Comparison of ENCODE assay signal across 13 cellular contexts in the genomic region with DNA sequence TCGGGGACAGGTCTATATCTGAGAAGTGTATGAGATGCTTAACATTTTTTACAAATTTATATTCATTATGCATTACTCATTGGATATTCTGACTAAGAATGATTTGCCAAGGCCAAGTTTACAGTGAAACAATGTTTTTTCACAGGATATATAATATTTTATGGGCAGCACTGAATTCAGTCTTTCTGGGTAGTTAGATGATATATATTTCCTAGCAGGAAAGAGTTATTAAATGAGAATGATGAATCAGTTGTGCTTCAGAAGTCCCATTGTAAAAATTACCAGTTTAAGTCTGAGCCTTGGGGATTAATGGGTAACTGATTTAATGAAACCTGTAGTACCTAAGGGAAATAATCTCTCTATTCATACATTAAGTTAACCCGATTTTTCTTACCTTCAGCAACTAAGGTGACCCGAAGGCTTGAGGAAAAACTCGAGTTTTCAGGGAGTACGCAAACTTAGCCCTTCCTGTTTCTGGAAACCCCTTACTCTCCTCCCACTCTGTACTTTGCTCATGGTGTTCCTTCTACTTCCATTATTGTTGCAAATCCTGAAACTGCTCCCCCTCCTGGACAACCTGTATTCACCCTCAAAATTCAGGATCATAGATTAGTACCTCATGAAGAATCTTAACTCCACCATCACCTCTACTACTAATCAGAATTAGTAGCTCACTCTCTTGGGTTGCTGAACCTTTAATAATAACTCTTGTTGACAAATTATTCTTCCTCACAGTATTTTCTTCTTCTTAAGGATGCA.
DNase-seq lines count a peak whose midpoint lies in the region; ATAC-seq and TF ChIP-seq lines count a peak whose summit lies in the region.
"Had no signal": no experiment of that assay in that cellular context is flagged by ENCODE, and none has a peak within 500 bp of the region (broad histone marks: within the 10 kb centered on the region; RNA-seq: fewer than 3 reads in every experiment).

No MANE protein-coding gene starts in this region.

- H4K20me1 ChIP-seq in OCI-LY1 (ENCODE audit: insufficient read depth, low read length), result no peaks in the 10 kb centered on the region

- H3F3A ChIP-seq in OCI-LY1 (ENCODE audit: insufficient read depth, low read length), result no peaks in the 10 kb centered on the region

- intact Hi-C loops in heart right ventricle (cut with DNase I) (no loop called here), left ventricle myocardium superior (cut with micrococcal nuclease) (no loop called here)
- intact Hi-C loops in CD4-positive, alpha-beta T cell (cut with DNase I, micrococcal nuclease), result loop anchor here in 1 of 2 experiments (5.0 to 10.0 kb wide), 2 partner anchors 195 to 268 kb away; a partner anchor contains a TSS

- no peak overlapping the region for H3K4me2 ChIP-seq in OCI-LY1 (ENCODE audit: low read length)

- CTCF ChIA-PET in CD4-positive, alpha-beta T cell (lab: Charles Lee), result no interaction called here

- H3K4me1 ChIP-seq in heart right ventricle, result peaks cover 0 to 41% (median 0%) of the 10 kb centered on the region in 9 donors
- no peaks in the 10 kb centered on the region for H3K4me1 ChIP-seq in OCI-LY1 (ENCODE audit: insufficient read depth, low read length, severe bottlenecking)

- no peak overlapping the region for H3K9ac ChIP-seq in OCI-LY1 (ENCODE audit: low read length)

- DNase-seq in heart right ventricle (no peak), left ventricle myocardium superior (no peak), fibroblast of peridontal ligament (ENCODE audit: extremely low read depth) (peak; percentile 31), COLO829 (ENCODE audit: low spot score) (no peak)
- DNase-seq in CD4-positive, alpha-beta T cell, result no peak
- DNase-seq: activated naive CD4-positive, alpha-beta T cell treated with anti-CD3 and anti-CD28 coated beads for 36 hours; DMS79 had no signal

- peaks cover 53% of the 10 kb centered on the region for H3K4me1 Mint-ChIP-seq in CD4-positive, alpha-beta T cell (ENCODE audit: low read depth)

- H3K79me2 ChIP-seq in OCI-LY1 (ENCODE audit: insufficient read depth, low read length), result no peaks in the 10 kb centered on the region

- peaks cover 88% of the 10 kb centered on the region for H3K36me3 Mint-ChIP-seq in CD4-positive, alpha-beta T cell (ENCODE audit: low read depth)
- H3K36me3 Mint-ChIP-seq: stimulated activated effector memory CD8-positive, alpha-beta T cell treated with anti-CD3 and anti-CD28 coated beads, Interleukin-12 subunit alpha, Interleukin-12 subunit beta, amount 100 ng/mL, for 72 hours had no signal

- no peak for ATAC-seq in heart right ventricle
- no peak for ATAC-seq in left ventricle myocardium superior
- no peak for ATAC-seq in CD4-positive, alpha-beta T cell (ENCODE audit: poor library complexity)
- ATAC-seq in HG02981 (IDR thresholded peaks at IDR 0.05; ENCODE audit: unreplicated experiment), result no peak
- ATAC-seq in HG02571 (IDR thresholded peaks at IDR 0.05; ENCODE audit: unreplicated experiment), result no peak
- ATAC-seq: stimulated activated effector memory CD8-positive, alpha-beta T cell treated with anti-CD3 and anti-CD28 coated beads, Interleukin-12 subunit alpha, Interleukin-12 subunit beta, amount 100 ng/mL, for 72 hours had no signal

- no peak overlapping the region for H3K27ac Mint-ChIP-seq in CD4-positive, alpha-beta T cell
- H3K27ac Mint-ChIP-seq: activated naive CD4-positive, alpha-beta T cell treated with anti-CD3 and anti-CD28 coated beads for 36 hours; IgD-negative memory B cell; stimulated activated effector memory CD8-positive, alpha-beta T cell treated with anti-CD3 and anti-CD28 coated beads, Interleukin-12 subunit alpha, Interleukin-12 subunit beta, amount 100 ng/mL, for 72 hours; T-helper 1 cell treated with Interleukin-12 subunit alpha and Interleukin-12 subunit beta and Interleukin-4 antibody, amounts not matched to agents 30 μg/mL and 1 μg/mL, for 36 hours had no signal

- H3K27me3 ChIP-seq in heart right ventricle, result peaks cover 0 to 30% (median 0%) of the 10 kb centered on the region in 7 donors
- H3K27me3 ChIP-seq in OCI-LY1 (ENCODE audit: insufficient read depth, low read length), result no peaks in the 10 kb centered on the region
- H3K27me3 ChIP-seq in CD4-positive, alpha-beta T cell (ENCODE audit: control insufficient read depth, insufficient read depth, low read length), result no peaks in the 10 kb centered on the region

- no peaks in the 10 kb centered on the region for H3K36me3 ChIP-seq in heart right ventricle
- H3K36me3 ChIP-seq in OCI-LY1 (ENCODE audit: insufficient read depth, low read length), result no peaks in the 10 kb centered on the region; the same call in 1 of the 2 replicates

- H3K4me3 ChIP-seq in heart right ventricle (no peak overlapping the region), OCI-LY1 (ENCODE audit: low read depth, low read length, poor library complexity, severe bottlenecking) (no peak overlapping the region)

- H3K27ac ChIP-seq in heart right ventricle (no peak overlapping the region), OCI-LY1 (ENCODE audit: low read depth, low read length, poor library complexity, severe bottlenecking) (no peak overlapping the region)
- no peak overlapping the region for H3K27ac ChIP-seq in CD4-positive, alpha-beta T cell (ENCODE audit: low read depth, low read length)

- POLR2A ChIA-PET in CD4-positive, alpha-beta T cell (lab: Charles Lee), result no interaction called here

- peaks cover 4% of the 10 kb centered on the region for H3K9me3 Mint-ChIP-seq in CD4-positive, alpha-beta T cell
- H3K9me3 Mint-ChIP-seq: stimulated activated effector memory CD8-positive, alpha-beta T cell treated with anti-CD3 and anti-CD28 coated beads, Interleukin-12 subunit alpha, Interleukin-12 subunit beta, amount 100 ng/mL, for 72 hours; T-helper 1 cell treated with Interleukin-12 subunit alpha and Interleukin-12 subunit beta and Interleukin-4 antibody, amounts not matched to agents 30 μg/mL and 1 μg/mL, for 36 hours had no signal

- H3K9me3 ChIP-seq in heart right ventricle (no peaks in the 10 kb centered on the region), OCI-LY1 (ENCODE audit: low read length) (no peaks in the 10 kb centered on the region)
- H3K9me3 ChIP-seq in CD4-positive, alpha-beta T cell (ENCODE audit: control insufficient read depth, low read length), result no peaks in the 10 kb centered on the region

- WGBS in heart right ventricle, 2 donors, result 80 to 82% methylated on average over 5 of the region's 5 CpGs

- H3K4me3 Mint-ChIP-seq in CD4-positive, alpha-beta T cell, result no peak overlapping the region
- H3K4me3 Mint-ChIP-seq: activated naive CD4-positive, alpha-beta T cell treated with anti-CD3 and anti-CD28 coated beads for 36 hours; IgD-negative memory B cell; stimulated activated effector memory CD8-positive, alpha-beta T cell treated with anti-CD3 and anti-CD28 coated beads, Interleukin-12 subunit alpha, Interleukin-12 subunit beta, amount 100 ng/mL, for 72 hours; T-helper 1 cell treated with Interleukin-12 subunit alpha and Interleukin-12 subunit beta and Interleukin-4 antibody, amounts not matched to agents 30 μg/mL and 1 μg/mL, for 36 hours had no signal

- no peaks in the 10 kb centered on the region for H3K9me2 ChIP-seq in OCI-LY1 (ENCODE audit: low read depth, low read length)

- no peak overlapping the region for H2AFZ ChIP-seq in OCI-LY1 (ENCODE audit: low read length)

- TF ChIP-seq CTCF in heart right ventricle (IDR thresholded peaks at IDR 0.05) (peak in 5 of 9 donors; percentile 10 to 42 (median 27)), OCI-LY1 (IDR thresholded peaks at IDR 0.05; ENCODE audit: low read length) (peak; percentile 45)
- no peak for TF ChIP-seq CTCF in CD4-positive, alpha-beta T cell (IDR thresholded peaks at IDR 0.05)

- no peaks in the 10 kb centered on the region for H3K27me3 Mint-ChIP-seq in CD4-positive, alpha-beta T cell
